In genomic region chr16:86191663-86192062, GRCh38 we compare ENCODE assay signal across 17 cellular contexts.
DNase-seq lines count a peak whose midpoint lies in the region; ATAC-seq and TF ChIP-seq lines count a peak whose summit lies in the region.
"Had no signal": no experiment of that assay in that cellular context is flagged by ENCODE, and none has a peak within 500 bp of the region (broad histone marks: within the 10 kb centered on the region; RNA-seq: fewer than 3 reads in every experiment).

No MANE protein-coding gene starts in this region.

- no peak for ATAC-seq in T-helper 17 cell
- no peak for ATAC-seq in lower lobe of right lung
- ATAC-seq: GM12878 had no signal

- peak overlapping the region; percentile 43 for H3K27ac ChIP-seq in lower lobe of right lung
- H3K27ac ChIP-seq in urinary bladder (ENCODE audit: low read depth), result peak overlapping the region; percentile 53
- H3K27ac ChIP-seq: BLaER1 treated with 17β-estradiol and CSF1 and Interleukin-3, amounts not matched to agents 10 nM and 100 nM had no signal

- intact Hi-C loops in lower lobe of right lung (cut with DNase I), result no loop called here

- H3K27me3 ChIP-seq in lower lobe of right lung (ENCODE audit: low read depth) (peaks cover 39% of the 10 kb centered on the region), mucosa of stomach (ENCODE audit: control insufficient read depth, insufficient read depth, low read length) (peaks cover 2% of the 10 kb centered on the region)

- H3K9me3 ChIP-seq in T-helper 17 cell (ENCODE audit: control insufficient read depth, low read length, poor library complexity, severe bottlenecking) (no peaks in the 10 kb centered on the region), lower lobe of right lung (no peaks in the 10 kb centered on the region), mucosa of stomach (ENCODE audit: control insufficient read depth, low read length) (no peaks in the 10 kb centered on the region)
- H3K9me3 ChIP-seq: BLaER1 treated with 17β-estradiol and CSF1 and Interleukin-3, amounts not matched to agents 10 nM and 100 nM had no signal

- no peaks in the 10 kb centered on the region for H3K4me1 Mint-ChIP-seq in T-helper 17 cell
- H3K4me1 Mint-ChIP-seq: B cell; CD8-positive, alpha-beta memory T cell had no signal

- peak overlapping the region; percentile 56 for H3K27ac Mint-ChIP-seq in T-helper 17 cell
- H3K27ac Mint-ChIP-seq: B cell had no signal

- TF ChIP-seq CTCF in lower lobe of right lung (IDR thresholded peaks at IDR 0.05), result no peak

- H3K36me3 Mint-ChIP-seq in T-helper 17 cell (ENCODE audit: low read depth), result peaks cover 3% of the 10 kb centered on the region
- H3K36me3 Mint-ChIP-seq: CD8-positive, alpha-beta memory T cell had no signal

- no peak overlapping the region for H3K4me3 ChIP-seq in lower lobe of right lung
- no peak overlapping the region for H3K4me3 ChIP-seq in mucosa of stomach (ENCODE audit: low read length)
- no peak overlapping the region for H3K4me3 ChIP-seq in urinary bladder (ENCODE audit: low read depth, low read length)
- H3K4me3 ChIP-seq: BLaER1 treated with 17β-estradiol and CSF1 and Interleukin-3, amounts not matched to agents 10 nM and 100 nM; GM12878 had no signal

- no peak overlapping the region for H3K4me3 Mint-ChIP-seq in T-helper 17 cell
- H3K4me3 Mint-ChIP-seq: B cell; CD8-positive, alpha-beta memory T cell had no signal

- 61% methylated on average over 14 of the region's 14 CpGs for WGBS in urinary bladder

- DNase-seq in T-helper 17 cell (no peak), lower lobe of right lung (no peak), hepatic stellate cell (ENCODE audit: low spot score) (no peak), LoVo (ENCODE audit: low spot score) (no peak), NCI-H146 treated with DMSO at 0.1 percent for 48 hours (lab: John Stamatoyannopoulos, UW; ENCODE audit: unreplicated experiment) (no peak)
- DNase-seq: CD8-positive, alpha-beta memory T cell; COR-L47; DMS 273 treated with DMSO at 0.1 percent for 48 hours; DMS53; DND-41; EL; HCEC 1CT had no signal

- peaks cover 76% of the 10 kb centered on the region for H3K27me3 Mint-ChIP-seq in T-helper 17 cell

- peak overlapping the region; percentile 22 for H3K9ac ChIP-seq in mucosa of stomach (ENCODE audit: low read length)
- H3K9ac ChIP-seq: BLaER1 treated with 17β-estradiol and CSF1 and Interleukin-3, amounts not matched to agents 10 nM and 100 nM had no signal

- no peaks in the 10 kb centered on the region for H3K36me3 ChIP-seq in lower lobe of right lung
- H3K36me3 ChIP-seq in mucosa of stomach (ENCODE audit: control insufficient read depth, insufficient read depth, low read length), result no peaks in the 10 kb centered on the region
- H3K36me3 ChIP-seq in urinary bladder (ENCODE audit: insufficient read depth), result no peaks in the 10 kb centered on the region
- H3K36me3 ChIP-seq: BLaER1 treated with 17β-estradiol and CSF1 and Interleukin-3, amounts not matched to agents 10 nM and 100 nM had no signal

- H3K4me1 ChIP-seq in lower lobe of right lung (peaks cover 5% of the 10 kb centered on the region), mucosa of stomach (ENCODE audit: control insufficient read depth, insufficient read depth, low read length) (peaks cover 4% of the 10 kb centered on the region), urinary bladder (ENCODE audit: insufficient read depth) (no peaks in the 10 kb centered on the region)
- H3K4me1 ChIP-seq: BLaER1 treated with 17β-estradiol and CSF1 and Interleukin-3, amounts not matched to agents 10 nM and 100 nM had no signal
